Comparison of ENCODE assay signal across 9 cellular contexts in genomic region chr3:14319654-14320182, GRCh38.
DNase-seq lines count a peak whose midpoint lies in the region; ATAC-seq and TF ChIP-seq lines count a peak whose summit lies in the region.
"Had no signal": no experiment of that assay in that cellular context is flagged by ENCODE, and none has a peak within 500 bp of the region (broad histone marks: within the 10 kb centered on the region; RNA-seq: fewer than 3 reads in every experiment).

No MANE protein-coding gene starts in this region.

- POLR2A ChIA-PET in activated CD4-positive, alpha-beta memory T cell treated with anti-CD3 and anti-CD28 coated beads, Interleukin-2, amount 10 ng/mL, durations not matched to agents 7 days and 5 days (lab: Charles Lee) = no interaction called here

- intact Hi-C loops in upper lobe of right lung (cut with DNase I) = no loop called here

- TF ChIP-seq POLR2A in NB4 (IDR thresholded peaks at IDR 0.05; ENCODE audit: extremely low read depth, insufficient read length) = no peak

- H3K27me3 ChIP-seq in upper lobe of right lung = no peaks in the 10 kb centered on the region

- H3K27me3 Mint-ChIP-seq in activated CD4-positive, alpha-beta memory T cell treated with anti-CD3 and anti-CD28 coated beads, Interleukin-2, amount 10 ng/mL, durations not matched to agents 7 days and 5 days = peaks cover 10% of the 10 kb centered on the region

- H3K4me3 ChIP-seq in NB4 (ENCODE audit: low read depth, low read length) (peak overlapping the region; percentile 28), upper lobe of right lung (no peak overlapping the region)

- peak; percentile 85 for ATAC-seq in HG02642 (IDR thresholded peaks at IDR 0.05; ENCODE audit: poor library complexity, unreplicated experiment)
- peak; percentile 92 for ATAC-seq in upper lobe of right lung

- peaks cover 4% of the 10 kb centered on the region for H3K36me3 Mint-ChIP-seq in activated CD4-positive, alpha-beta memory T cell treated with anti-CD3 and anti-CD28 coated beads, Interleukin-2, amount 10 ng/mL, durations not matched to agents 7 days and 5 days (ENCODE audit: low read depth)

- peaks cover 7% of the 10 kb centered on the region for H3K4me1 Mint-ChIP-seq in activated CD4-positive, alpha-beta memory T cell treated with anti-CD3 and anti-CD28 coated beads, Interleukin-2, amount 10 ng/mL, durations not matched to agents 7 days and 5 days

- no peak overlapping the region for H3K27ac Mint-ChIP-seq in activated CD4-positive, alpha-beta memory T cell treated with anti-CD3 and anti-CD28 coated beads, Interleukin-2, amount 10 ng/mL, durations not matched to agents 7 days and 5 days

- peaks cover 8% of the 10 kb centered on the region for H3K4me1 ChIP-seq in upper lobe of right lung
- H3K4me1 ChIP-seq: parathyroid adenoma had no signal

- H3K36me3 ChIP-seq in upper lobe of right lung = no peaks in the 10 kb centered on the region

- no peak overlapping the region for H3K4me3 Mint-ChIP-seq in activated CD4-positive, alpha-beta memory T cell treated with anti-CD3 and anti-CD28 coated beads, Interleukin-2, amount 10 ng/mL, durations not matched to agents 7 days and 5 days

- in situ Hi-C loops in GM13977 (cut with MboI; ENCODE audit: low pct_unique_long_range_greater_than_20kb, low sequenced_read_pairs, unreplicated experiment) = no loop called here

- CTCF ChIA-PET in activated CD4-positive, alpha-beta memory T cell treated with anti-CD3 and anti-CD28 coated beads, Interleukin-2, amount 10 ng/mL, durations not matched to agents 7 days and 5 days (lab: Charles Lee) = interaction anchor here (0.6 to 1.1 kb wide), 2 partner anchors 116 to 149 kb away, joined by 3 to 4 read pairs; no protein-coding TSS in a partner anchor

- H3K9me3 ChIP-seq in upper lobe of right lung = no peaks in the 10 kb centered on the region

- TF ChIP-seq CTCF in GM13977 (IDR thresholded peaks at IDR 0.05; ENCODE audit: extremely low read depth, insufficient read depth, missing control alignments) (no peak), NB4 (IDR thresholded peaks at IDR 0.05; ENCODE audit: low read depth, low read length) (no peak), upper lobe of right lung (IDR thresholded peaks at IDR 0.05) (no peak)

- H3K9me3 Mint-ChIP-seq in activated CD4-positive, alpha-beta memory T cell treated with anti-CD3 and anti-CD28 coated beads, Interleukin-2, amount 10 ng/mL, durations not matched to agents 7 days and 5 days = peaks cover 4% of the 10 kb centered on the region

- no peak overlapping the region for H3K27ac ChIP-seq in upper lobe of right lung
- H3K27ac ChIP-seq: parathyroid adenoma had no signal

- DNase-seq in AG08395 (ENCODE audit: low spot score) (peak; percentile 52), GM13977 (ENCODE audit: low spot score) (peak; percentile 80), NB4 (ENCODE audit: low read depth) (peak; percentile 87), iPS-NIHi11 (ENCODE audit: low spot score) (peak; percentile 89), upper lobe of right lung (no peak), Ammon's horn (ENCODE audit: low spot score) (no peak)
- DNase-seq in activated CD4-positive, alpha-beta memory T cell treated with anti-CD3 and anti-CD28 coated beads, Interleukin-2, amount 10 ng/mL, durations not matched to agents 7 days and 5 days = peak; percentile 56

Comparison
In these comparisons a context has a peak if more than half of its experiments do, and no peak if none do; other contexts are left out.
1. DNase-seq: peak in AG08395 (single experiment), GM13977 (single experiment), NB4 (single experiment), activated CD4-positive, alpha-beta memory T cell treated with anti-CD3 and anti-CD28 coated beads, Interleukin-2, amount 10 ng/mL, durations not matched to agents 7 days and 5 days (single experiment) and iPS-NIHi11 (single experiment); none in upper lobe of right lung (single experiment) and Ammon's horn (single experiment).